In genomic region chr6:81450180-81450579, GRCh38 we compare ENCODE assay signal across 16 cellular contexts.
DNase-seq lines count a peak whose midpoint lies in the region; ATAC-seq and TF ChIP-seq lines count a peak whose summit lies in the region.
"Had no signal": no experiment of that assay in that cellular context is flagged by ENCODE, and none has a peak within 500 bp of the region (broad histone marks: within the 10 kb centered on the region; RNA-seq: fewer than 3 reads in every experiment).

No MANE protein-coding gene starts in this region.

- ATAC-seq in Right ventricle myocardium superior (ENCODE audit: poor library complexity) (peak; percentile 69), right cardiac atrium (peak; percentile 46 to 62), esophagus mucosa (no peak), HG03342 (IDR thresholded peaks at IDR 0.05; ENCODE audit: unreplicated experiment) (no peak)
- ATAC-seq: A549; activated CD4-positive, CD25-positive, alpha-beta regulatory T cell treated with anti-CD3 and anti-CD28 coated beads, Interleukin-2, amount 50 U/mL, for 24 hours; foreskin keratinocyte; K562 had no signal

- H3K27me3 ChIP-seq in right cardiac atrium (ENCODE audit: control insufficient read depth, insufficient read depth) = no peaks in the 10 kb centered on the region
- H3K27me3 ChIP-seq: foreskin keratinocyte had no signal

- TF ChIP-seq CTCF in VCaP (conservative IDR thresholded peaks at IDR 0.05) = peak; percentile 35

- WGBS in right cardiac atrium = 67% methylated on average over 2 of the region's 2 CpGs

- no peak for DNase-seq in Right ventricle myocardium superior
- no peak for DNase-seq in cardiac septum (ENCODE audit: low spot score)
- no peak for DNase-seq in right cardiac atrium
- no peak for DNase-seq in UCSD-AML1 (lab: John Stamatoyannopoulos, UW; ENCODE audit: unreplicated experiment)
- DNase-seq in NCI-H187 (lab: John Stamatoyannopoulos, UW) = no peak
- DNase-seq: central memory CD4-positive, alpha-beta T cell; foreskin keratinocyte; left cardiac atrium; NCI-H446; stimulated activated CD4-positive, alpha-beta T cell treated with anti-CD3 and anti-CD28 coated beads, Interleukin-4, amount 100 ng/mL, for 1 hour had no signal

- H3K27ac ChIP-seq in VCaP (no peak overlapping the region), right cardiac atrium (ENCODE audit: low read length) (no peak overlapping the region)
- H3K27ac ChIP-seq: A549, foreskin keratinocyte had no signal

- no peaks in the 10 kb centered on the region for H3K9me3 ChIP-seq in right cardiac atrium (ENCODE audit: control insufficient read depth, low read length)
- H3K9me3 ChIP-seq: A549 had no signal

- intact Hi-C loops in Right ventricle myocardium superior (cut with DNase I) = no loop called here
- intact Hi-C loops in cardiac septum (cut with DNase I) = no loop called here
- intact Hi-C loops in right cardiac atrium (cut with DNase I) = no loop called here

- no peak overlapping the region for H3K4me3 ChIP-seq in right cardiac atrium (ENCODE audit: low read length)
- H3K4me3 ChIP-seq: A549, K562 had no signal

- no peaks in the 10 kb centered on the region for H3K4me1 ChIP-seq in right cardiac atrium (ENCODE audit: control insufficient read depth, insufficient read depth, low read length)
- H3K4me1 ChIP-seq: A549, foreskin keratinocyte had no signal

Comparison
In these comparisons a context has a peak if more than half of its experiments do, and no peak if none do; other contexts are left out.
1. ATAC-seq: peak in Right ventricle myocardium superior (single experiment) and right cardiac atrium (2 of 2); none in esophagus mucosa (single experiment) and HG03342 (single experiment).